ENCODE assay signal across 1 cellular context in the genomic region with DNA sequence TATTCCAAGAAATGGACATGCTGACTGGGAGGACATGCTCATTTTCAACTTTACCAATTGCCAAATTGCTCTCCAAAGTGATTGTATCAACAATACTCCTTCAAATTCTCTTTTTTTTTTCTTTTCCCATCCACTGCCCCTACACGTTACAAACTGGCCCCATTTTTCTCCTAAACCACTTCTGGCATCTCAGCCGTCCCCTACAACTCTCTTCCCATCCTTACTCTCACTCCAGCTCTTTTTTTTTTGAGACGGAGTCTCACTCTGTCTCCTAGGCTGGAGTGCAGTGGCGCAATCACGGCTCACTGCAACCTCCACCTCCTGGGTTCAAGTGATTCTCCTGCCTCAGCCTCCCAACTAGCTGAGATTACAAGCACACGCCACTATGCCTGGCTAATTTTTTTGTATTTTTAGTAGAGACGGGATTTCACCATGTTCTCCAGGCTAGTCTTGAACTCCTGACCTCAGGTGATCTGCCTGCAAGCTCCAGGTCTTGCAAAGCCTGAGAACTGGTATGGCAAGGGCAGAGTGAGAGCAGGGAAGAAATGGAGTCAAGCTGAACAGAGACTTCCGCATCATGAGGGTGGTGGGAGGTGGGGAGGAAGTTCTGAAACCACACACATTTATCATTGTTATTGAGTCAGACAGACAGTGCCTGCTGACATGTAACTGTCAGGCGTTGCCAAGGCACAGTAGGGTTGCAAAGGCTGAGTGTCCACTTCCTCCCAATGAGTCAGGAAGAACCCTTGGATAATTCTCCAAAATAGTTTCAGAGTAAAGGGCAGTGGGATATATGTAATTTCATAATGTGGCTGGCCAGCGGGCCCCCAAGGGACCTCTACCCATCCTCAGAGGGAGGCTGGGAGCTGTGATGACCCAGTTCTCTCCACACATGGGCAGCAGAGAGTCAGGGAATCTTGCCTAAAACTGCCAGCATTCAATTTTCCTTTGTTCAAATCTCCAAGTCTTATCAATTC.
TF ChIP-seq lines count a peak whose summit lies in the region.

No MANE protein-coding gene starts in this region.

TF ChIP-seq in K562, 482 proteins besides CTCF, POLR2A, EP300 and RAD21 (continued from another document and continues in another):
- TF ChIP-seq, protein P1, sequence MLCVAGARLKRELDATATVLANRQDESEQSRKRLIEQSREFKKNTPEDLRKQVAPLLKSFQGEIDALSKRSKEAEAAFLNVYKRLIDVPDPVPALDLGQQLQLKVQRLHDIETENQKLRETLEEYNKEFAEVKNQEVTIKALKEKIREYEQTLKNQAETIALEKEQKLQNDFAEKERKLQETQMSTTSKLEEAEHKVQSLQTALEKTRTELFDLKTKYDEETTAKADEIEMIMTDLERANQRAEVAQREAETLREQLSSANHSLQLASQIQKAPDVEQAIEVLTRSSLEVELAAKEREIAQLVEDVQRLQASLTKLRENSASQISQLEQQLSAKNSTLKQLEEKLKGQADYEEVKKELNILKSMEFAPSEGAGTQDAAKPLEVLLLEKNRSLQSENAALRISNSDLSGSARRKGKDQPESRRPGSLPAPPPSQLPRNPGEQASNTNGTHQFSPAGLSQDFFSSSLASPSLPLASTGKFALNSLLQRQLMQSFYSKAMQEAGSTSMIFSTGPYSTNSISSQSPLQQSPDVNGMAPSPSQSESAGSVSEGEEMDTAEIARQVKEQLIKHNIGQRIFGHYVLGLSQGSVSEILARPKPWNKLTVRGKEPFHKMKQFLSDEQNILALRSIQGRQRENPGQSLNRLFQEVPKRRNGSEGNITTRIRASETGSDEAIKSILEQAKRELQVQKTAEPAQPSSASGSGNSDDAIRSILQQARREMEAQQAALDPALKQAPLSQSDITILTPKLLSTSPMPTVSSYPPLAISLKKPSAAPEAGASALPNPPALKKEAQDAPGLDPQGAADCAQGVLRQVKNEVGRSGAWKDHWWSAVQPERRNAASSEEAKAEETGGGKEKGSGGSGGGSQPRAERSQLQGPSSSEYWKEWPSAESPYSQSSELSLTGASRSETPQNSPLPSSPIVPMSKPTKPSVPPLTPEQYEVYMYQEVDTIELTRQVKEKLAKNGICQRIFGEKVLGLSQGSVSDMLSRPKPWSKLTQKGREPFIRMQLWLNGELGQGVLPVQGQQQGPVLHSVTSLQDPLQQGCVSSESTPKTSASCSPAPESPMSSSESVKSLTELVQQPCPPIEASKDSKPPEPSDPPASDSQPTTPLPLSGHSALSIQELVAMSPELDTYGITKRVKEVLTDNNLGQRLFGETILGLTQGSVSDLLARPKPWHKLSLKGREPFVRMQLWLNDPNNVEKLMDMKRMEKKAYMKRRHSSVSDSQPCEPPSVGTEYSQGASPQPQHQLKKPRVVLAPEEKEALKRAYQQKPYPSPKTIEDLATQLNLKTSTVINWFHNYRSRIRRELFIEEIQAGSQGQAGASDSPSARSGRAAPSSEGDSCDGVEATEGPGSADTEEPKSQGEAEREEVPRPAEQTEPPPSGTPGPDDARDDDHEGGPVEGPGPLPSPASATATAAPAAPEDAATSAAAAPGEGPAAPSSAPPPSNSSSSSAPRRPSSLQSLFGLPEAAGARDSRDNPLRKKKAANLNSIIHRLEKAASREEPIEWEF (CRISPR knock-in tag; IDR thresholded peaks at IDR 0.05) = peak; percentile 77; the same call in 1 of the 2 replicates
- TF ChIP-seq ZNF785 (CRISPR knock-in tag; IDR thresholded peaks at IDR 0.05) (no peak), HEY1 (CRISPR knock-in tag; IDR thresholded peaks at IDR 0.05; ENCODE audit: borderline replicate concordance) (no peak), MXI1 (IDR thresholded peaks at IDR 0.05; ENCODE audit: low read depth, low read length) (no peak), NR4A1 (CRISPR knock-in tag; IDR thresholded peaks at IDR 0.05) (no peak), NR4A1 (tag; IDR thresholded peaks at IDR 0.05) (no peak), ZNF431 (CRISPR knock-in tag; IDR thresholded peaks at IDR 0.05) (no peak), RBM34 (IDR thresholded peaks at IDR 0.05; ENCODE audit: borderline replicate concordance, insufficient read depth, low read length) (no peak), NELFE (IDR thresholded peaks at IDR 0.05; ENCODE audit: insufficient read depth, insufficient read length) (no peak), HDAC6 (IDR thresholded peaks at IDR 0.05; ENCODE audit: low read depth, low read length) (no peak), CCAR2 (IDR thresholded peaks at IDR 0.05; ENCODE audit: low read depth, low read length) (no peak), ARID4B (CRISPR knock-in tag; IDR thresholded peaks at IDR 0.05) (no peak), TAF15 (IDR thresholded peaks at IDR 0.05; ENCODE audit: low read depth, low read length) (no peak), NCOR1 (IDR thresholded peaks at IDR 0.05) (peak; percentile 61; the same call in 1 of the 2 replicates), ETS1 (conservative IDR thresholded peaks at IDR 0.05; ENCODE audit: control insufficient read depth, low read depth, low read length) (no peak), ZNF23 (CRISPR knock-in tag; IDR thresholded peaks at IDR 0.05) (no peak), CREB3 (tag; conservative IDR thresholded peaks at IDR 0.05; ENCODE audit: low read depth) (no peak; the same call in none of the 2 replicates), PHF20 (IDR thresholded peaks at IDR 0.05; ENCODE audit: partially characterized antibody) (no peak), L3MBTL2 (IDR thresholded peaks at IDR 0.05) (peak; percentile 40; the same call in 1 of the 2 replicates), HNRNPUL1 (IDR thresholded peaks at IDR 0.05; ENCODE audit: low read length) (no peak), KLF1 (tag; IDR thresholded peaks at IDR 0.05) (no peak), HSF4 (CRISPR knock-in tag; IDR thresholded peaks at IDR 0.05; ENCODE audit: borderline replicate concordance) (no peak), RB1 (IDR thresholded peaks at IDR 0.05; ENCODE audit: low read depth) (no peak), BRF1 (IDR thresholded peaks at IDR 0.05; ENCODE audit: borderline replicate concordance, extremely low read depth, insufficient read length) (no peak), BRF2 (IDR thresholded peaks at IDR 0.05; ENCODE audit: borderline replicate concordance, insufficient read depth, insufficient read length) (no peak), ZEB2 (IDR thresholded peaks at IDR 0.05) (peak; percentile 75), FOXA1 (IDR thresholded peaks at IDR 0.05; ENCODE audit: borderline replicate concordance) (no peak), KAT2B (IDR thresholded peaks at IDR 0.05; ENCODE audit: low read depth, low read length) (no peak), GTF2A2 (tag; IDR thresholded peaks at IDR 0.05) (no peak), MECOM (CRISPR knock-in tag; IDR thresholded peaks at IDR 0.05) (peak; percentile 97), ZFX (CRISPR knock-in tag; IDR thresholded peaks at IDR 0.05) (no peak), CTBP1 (IDR thresholded peaks at IDR 0.05; ENCODE audit: borderline replicate concordance) (peak; percentile 94), GABPB2 (CRISPR knock-in tag; conservative IDR thresholded peaks at IDR 0.05) (no peak), SMARCE1 (IDR thresholded peaks at IDR 0.05) (peak; percentile 90), MYC (IDR thresholded peaks at IDR 0.05; ENCODE audit: low read depth, low read length) (peak; percentile 53), MYC (CRISPR knock-in tag; IDR thresholded peaks at IDR 0.05; ENCODE audit: borderline replicate concordance, low read depth) (peak; percentile 65; the same call in 1 of the 2 replicates), ZNF436 (CRISPR knock-in tag; IDR thresholded peaks at IDR 0.05) (no peak), TBP (optimal IDR thresholded peaks at IDR 0.05; ENCODE audit: low read depth, low read length) (peak; percentile 26)
- TF ChIP-seq, protein P2, sequence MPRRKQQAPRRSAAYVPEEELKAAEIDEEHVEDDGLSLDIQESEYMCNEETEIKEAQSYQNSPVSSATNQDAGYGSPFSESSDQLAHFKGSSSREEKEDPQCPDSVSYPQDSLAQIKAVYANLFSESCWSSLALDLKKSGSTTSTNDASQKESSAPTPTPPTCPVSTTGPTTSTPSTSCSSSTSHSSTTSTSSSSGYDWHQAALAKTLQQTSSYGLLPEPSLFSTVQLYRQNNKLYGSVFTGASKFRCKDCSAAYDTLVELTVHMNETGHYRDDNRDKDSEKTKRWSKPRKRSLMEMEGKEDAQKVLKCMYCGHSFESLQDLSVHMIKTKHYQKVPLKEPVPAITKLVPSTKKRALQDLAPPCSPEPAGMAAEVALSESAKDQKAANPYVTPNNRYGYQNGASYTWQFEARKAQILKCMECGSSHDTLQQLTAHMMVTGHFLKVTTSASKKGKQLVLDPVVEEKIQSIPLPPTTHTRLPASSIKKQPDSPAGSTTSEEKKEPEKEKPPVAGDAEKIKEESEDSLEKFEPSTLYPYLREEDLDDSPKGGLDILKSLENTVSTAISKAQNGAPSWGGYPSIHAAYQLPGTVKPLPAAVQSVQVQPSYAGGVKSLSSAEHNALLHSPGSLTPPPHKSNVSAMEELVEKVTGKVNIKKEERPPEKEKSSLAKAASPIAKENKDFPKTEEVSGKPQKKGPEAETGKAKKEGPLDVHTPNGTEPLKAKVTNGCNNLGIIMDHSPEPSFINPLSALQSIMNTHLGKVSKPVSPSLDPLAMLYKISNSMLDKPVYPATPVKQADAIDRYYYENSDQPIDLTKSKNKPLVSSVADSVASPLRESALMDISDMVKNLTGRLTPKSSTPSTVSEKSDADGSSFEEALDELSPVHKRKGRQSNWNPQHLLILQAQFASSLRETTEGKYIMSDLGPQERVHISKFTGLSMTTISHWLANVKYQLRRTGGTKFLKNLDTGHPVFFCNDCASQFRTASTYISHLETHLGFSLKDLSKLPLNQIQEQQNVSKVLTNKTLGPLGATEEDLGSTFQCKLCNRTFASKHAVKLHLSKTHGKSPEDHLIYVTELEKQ (CRISPR knock-in tag; IDR thresholded peaks at IDR 0.05) = peak; percentile 93
- TF ChIP-seq, protein P3, sequence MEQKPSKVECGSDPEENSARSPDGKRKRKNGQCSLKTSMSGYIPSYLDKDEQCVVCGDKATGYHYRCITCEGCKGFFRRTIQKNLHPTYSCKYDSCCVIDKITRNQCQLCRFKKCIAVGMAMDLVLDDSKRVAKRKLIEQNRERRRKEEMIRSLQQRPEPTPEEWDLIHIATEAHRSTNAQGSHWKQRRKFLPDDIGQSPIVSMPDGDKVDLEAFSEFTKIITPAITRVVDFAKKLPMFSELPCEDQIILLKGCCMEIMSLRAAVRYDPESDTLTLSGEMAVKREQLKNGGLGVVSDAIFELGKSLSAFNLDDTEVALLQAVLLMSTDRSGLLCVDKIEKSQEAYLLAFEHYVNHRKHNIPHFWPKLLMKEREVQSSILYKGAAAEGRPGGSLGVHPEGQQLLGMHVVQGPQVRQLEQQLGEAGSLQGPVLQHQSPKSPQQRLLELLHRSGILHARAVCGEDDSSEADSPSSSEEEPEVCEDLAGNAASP (IDR thresholded peaks at IDR 0.05) = no peak
- TF ChIP-seq, protein P4, sequence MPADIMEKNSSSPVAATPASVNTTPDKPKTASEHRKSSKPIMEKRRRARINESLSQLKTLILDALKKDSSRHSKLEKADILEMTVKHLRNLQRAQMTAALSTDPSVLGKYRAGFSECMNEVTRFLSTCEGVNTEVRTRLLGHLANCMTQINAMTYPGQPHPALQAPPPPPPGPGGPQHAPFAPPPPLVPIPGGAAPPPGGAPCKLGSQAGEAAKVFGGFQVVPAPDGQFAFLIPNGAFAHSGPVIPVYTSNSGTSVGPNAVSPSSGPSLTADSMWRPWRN (IDR thresholded peaks at IDR 0.05; ENCODE audit: low read depth) = peak; percentile 33; the same call in 1 of the 2 replicates
